Comparison of ENCODE assay signal across 8 cellular contexts in the genomic region with DNA sequence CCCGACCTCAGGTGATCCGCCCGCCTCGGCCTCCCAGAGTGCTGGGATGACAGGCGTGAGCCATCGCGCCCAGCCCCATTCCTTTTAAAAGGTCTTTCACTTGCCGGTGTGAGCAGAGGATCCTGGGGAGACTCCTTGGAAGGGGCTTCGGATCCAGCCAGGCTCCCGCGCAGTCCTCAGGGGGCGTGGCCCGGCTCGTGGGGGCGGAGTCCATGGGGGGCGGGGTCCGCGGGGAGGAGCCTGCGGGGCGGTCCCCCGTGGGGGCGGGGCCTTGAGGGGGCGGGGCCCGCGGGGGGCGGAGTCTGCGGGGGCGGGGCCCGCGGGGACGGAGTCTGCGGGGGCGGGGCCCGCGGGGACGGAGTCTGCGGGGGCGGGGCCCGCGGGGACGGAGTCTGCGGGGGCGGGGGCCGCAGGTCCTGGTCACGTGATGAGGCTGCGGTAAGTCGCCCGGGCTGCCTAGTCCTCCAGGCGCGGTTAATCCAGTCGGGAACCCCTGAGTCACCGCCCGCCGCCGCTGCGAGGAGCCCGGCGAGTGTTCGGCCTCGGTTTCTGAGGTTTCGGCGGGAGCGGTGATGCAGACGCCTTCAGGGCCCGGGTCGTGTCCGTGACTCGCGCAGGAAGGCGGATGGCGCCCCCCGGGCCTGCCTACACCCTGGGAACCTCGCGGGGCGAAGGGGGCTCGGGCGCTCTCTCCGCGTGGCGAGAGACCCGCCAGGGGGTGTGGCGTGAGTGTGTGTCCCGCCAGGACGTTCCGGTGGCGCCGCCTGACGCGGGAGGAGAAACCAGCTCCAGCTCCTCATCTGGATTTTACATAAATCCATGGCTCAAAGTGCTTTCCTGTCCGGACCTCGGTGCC. TPM values are rescaled to one million over a fixed set of nuclear protein-coding genes. Genes with fewer than 3 reads are reported as not detected.
A peak's percentile ranks its signal among the peaks of the same experiment; 100 is the strongest.
DNase-seq lines count a peak whose midpoint lies in the region; ATAC-seq and TF ChIP-seq lines count a peak whose summit lies in the region.

No MANE protein-coding gene starts in this region.

- CTCF ChIA-PET in A673 (lab: Charles Lee): interaction anchor here (1.0 kb wide), 1 partner anchor 16 kb away, joined by 3 read pairs; no protein-coding TSS in a partner anchor

- TF ChIP-seq CTCF in A673 (conservative IDR thresholded peaks at IDR 0.05; ENCODE audit: low read depth, low read length): no peak
- no peak for TF ChIP-seq CTCF in HFF-Myc (IDR thresholded peaks at IDR 0.05; ENCODE audit: low read depth, low read length, missing control alignments)

- peaks cover 20% of the 10 kb centered on the region for H3K4me1 Mint-ChIP-seq in memory B cell
- peaks cover 34% of the 10 kb centered on the region for H3K4me1 Mint-ChIP-seq in stimulated activated effector memory CD8-positive, alpha-beta T cell treated with anti-CD3 and anti-CD28 coated beads, Interleukin-12 subunit alpha, Interleukin-12 subunit beta, amount 100 ng/mL, for 72 hours

- H3K27me3 ChIP-seq in A673 (replicated peaks; ENCODE audit: insufficient read depth, low read depth, low read length, poor library complexity): no peaks in the 10 kb centered on the region
- no peaks in the 10 kb centered on the region for H3K27me3 ChIP-seq in effector memory CD4-positive, alpha-beta T cell (replicated peaks; ENCODE audit: control insufficient read depth, insufficient read depth, low read length, poor library complexity, severe bottlenecking)
- no peaks in the 10 kb centered on the region for H3K27me3 ChIP-seq in SJCRH30

- H3K36me3 ChIP-seq in A673 (ENCODE audit: insufficient read depth, low read length, poor library complexity, severe bottlenecking): no peaks in the 10 kb centered on the region
- no peaks in the 10 kb centered on the region for H3K36me3 ChIP-seq in effector memory CD4-positive, alpha-beta T cell (ENCODE audit: control insufficient read depth, insufficient read depth, low read length)
- no peaks in the 10 kb centered on the region for H3K36me3 ChIP-seq in SJCRH30

- no peaks in the 10 kb centered on the region for H3K9me3 Mint-ChIP-seq in memory B cell
- H3K9me3 Mint-ChIP-seq in stimulated activated effector memory CD8-positive, alpha-beta T cell treated with anti-CD3 and anti-CD28 coated beads, Interleukin-12 subunit alpha, Interleukin-12 subunit beta, amount 100 ng/mL, for 72 hours: no peaks in the 10 kb centered on the region

- H3K4me3 Mint-ChIP-seq in memory B cell: peak overlapping the region; percentile 54
- no peak overlapping the region for H3K4me3 Mint-ChIP-seq in stimulated activated effector memory CD8-positive, alpha-beta T cell treated with anti-CD3 and anti-CD28 coated beads, Interleukin-12 subunit alpha, Interleukin-12 subunit beta, amount 100 ng/mL, for 72 hours

- intact Hi-C loops in A673 (cut with micrococcal nuclease; ENCODE audit: unreplicated experiment): no loop called here

- H3K9me3 ChIP-seq in A673 (ENCODE audit: low read depth, low read length, poor library complexity, severe bottlenecking) (no peaks in the 10 kb centered on the region), SJCRH30 (replicated peaks) (no peaks in the 10 kb centered on the region)
- H3K9me3 ChIP-seq in effector memory CD4-positive, alpha-beta T cell (ENCODE audit: control insufficient read depth, low read length): no peaks in the 10 kb centered on the region

- H3K4me1 ChIP-seq in A673 (ENCODE audit: insufficient read depth, low read length, poor library complexity, severe bottlenecking): no peaks in the 10 kb centered on the region
- H3K4me1 ChIP-seq in effector memory CD4-positive, alpha-beta T cell (ENCODE audit: control insufficient read depth, insufficient read depth, low read length, poor library complexity, severe bottlenecking): peaks cover 26% of the 10 kb centered on the region
- H3K4me1 ChIP-seq in SJCRH30: no peaks in the 10 kb centered on the region

- no peak overlapping the region for H3K27ac Mint-ChIP-seq in memory B cell
- peak overlapping the region; percentile 88 for H3K27ac Mint-ChIP-seq in stimulated activated effector memory CD8-positive, alpha-beta T cell treated with anti-CD3 and anti-CD28 coated beads, Interleukin-12 subunit alpha, Interleukin-12 subunit beta, amount 100 ng/mL, for 72 hours

- peak; percentile 19 for ATAC-seq in memory B cell (ENCODE audit: low read depth)
- no peak for ATAC-seq in stimulated activated effector memory CD8-positive, alpha-beta T cell treated with anti-CD3 and anti-CD28 coated beads, Interleukin-12 subunit alpha, Interleukin-12 subunit beta, amount 100 ng/mL, for 72 hours

- POLR2A ChIA-PET in A673 (lab: Charles Lee; ENCODE audit: low non-redundant PET): no interaction called here

- H3K36me3 Mint-ChIP-seq in memory B cell: no peaks in the 10 kb centered on the region
- H3K36me3 Mint-ChIP-seq in stimulated activated effector memory CD8-positive, alpha-beta T cell treated with anti-CD3 and anti-CD28 coated beads, Interleukin-12 subunit alpha, Interleukin-12 subunit beta, amount 100 ng/mL, for 72 hours: peaks cover 33% of the 10 kb centered on the region

- H3K27me3 Mint-ChIP-seq in memory B cell: no peaks in the 10 kb centered on the region

- DNase-seq in A673 (ENCODE audit: low spot score): peak; percentile 90
- DNase-seq in HFF-Myc (ENCODE audit: extremely low read depth, low read depth): no peak
- peak; percentile 67 for DNase-seq in activated CD4-positive, alpha-beta T cell treated with anti-CD3 and anti-CD28 coated beads for 48 hours
- DNase-seq in effector memory CD4-positive, alpha-beta T cell: peak; percentile 56 to 69 (median 61)
- DNase-seq in memory B cell (ENCODE audit: low spot score in 2 of 2): peak; percentile 57 to 65
- peak; percentile 46 to 75 for DNase-seq in stimulated activated effector memory CD8-positive, alpha-beta T cell treated with anti-CD3 and anti-CD28 coated beads, Interleukin-12 subunit alpha, Interleukin-12 subunit beta, amount 100 ng/mL, for 72 hours (ENCODE audit: low spot score in 2 of 2)
- no peak for DNase-seq in NCI-H2081 (lab: John Stamatoyannopoulos, UW)
- DNase-seq in SJCRH30: no peak

- peak overlapping the region; percentile 60 for H3K4me3 ChIP-seq in A673 (ENCODE audit: low read depth, low read length, poor library complexity, severe bottlenecking)
- H3K4me3 ChIP-seq in HFF-Myc (replicated peaks; ENCODE audit: low read depth, low read length): peak overlapping the region; percentile 48
- H3K4me3 ChIP-seq in effector memory CD4-positive, alpha-beta T cell (ENCODE audit: insufficient read depth, low read depth, low read length, poor library complexity, severe bottlenecking): peak overlapping the region; percentile 38
- no peak overlapping the region for H3K4me3 ChIP-seq in SJCRH30

- TSS peak; percentile 89 for BruUV-seq in A673 (replicated peaks; lab: Mats Ljungman, UMichigan)

- H3K27ac ChIP-seq in A673 (ENCODE audit: low read depth, low read length, poor library complexity, severe bottlenecking) (peak overlapping the region; percentile 85), SJCRH30 (no peak overlapping the region)
- no peak overlapping the region for H3K27ac ChIP-seq in effector memory CD4-positive, alpha-beta T cell (ENCODE audit: insufficient read depth, low read length, poor library complexity, severe bottlenecking)

RNA-seq across cellular contexts. Expression of a gene that starts 23.6 kb away (rescaled TPM):
- total RNA-seq in A673 (2021): 47.6 and 67.9 TPM in 2 replicates
- 5.6 and 7.0 TPM in 2 replicates for total RNA-seq in SJCRH30 (2014; rRNA removed; shearing (Covaris generic))

Comparison
In these comparisons a context has a peak if more than half of its experiments do, and no peak if none do; other contexts are left out.
1. DNase-seq: peak in A673 (single experiment), activated CD4-positive, alpha-beta T cell treated with anti-CD3 and anti-CD28 coated beads for 48 hours (single experiment), effector memory CD4-positive, alpha-beta T cell (3 of 3), memory B cell (2 of 2) and stimulated activated effector memory CD8-positive, alpha-beta T cell treated with anti-CD3 and anti-CD28 coated beads, Interleukin-12 subunit alpha, Interleukin-12 subunit beta, amount 100 ng/mL, for 72 hours (2 of 2); none in HFF-Myc (single experiment), NCI-H2081 (0 of 2) and SJCRH30 (0 of 2).